In genomic region chr7:12250232-12250631, GRCh38 we compare ENCODE assay signal across 23 cellular contexts. TPM values are rescaled to one million over a fixed set of nuclear protein-coding genes. Genes with fewer than 3 reads are reported as not detected.
DNase-seq lines count a peak whose midpoint lies in the region; ATAC-seq, FAIRE-seq and TF ChIP-seq lines count a peak whose summit lies in the region.
"Had no signal": no experiment of that assay in that cellular context is flagged by ENCODE, and none has a peak within 500 bp of the region (broad histone marks: within the 10 kb centered on the region; RNA-seq: fewer than 3 reads in every experiment).

No MANE protein-coding gene starts in this region.

- peak; percentile 50 for FAIRE-seq in H54 (lab: Jason Lieb, UNC)
- FAIRE-seq: A204.1, GM12878, GM12892, GM18507 had no signal

- intact Hi-C loops in mucosa of descending colon (cut with DNase I, micrococcal nuclease): no loop called here
- intact Hi-C loops in lower leg skin (cut with DNase I; ENCODE audit: low total_unique reads): no loop called here
- intact Hi-C loops in CD14-positive monocyte (cut with micrococcal nuclease): no loop called here

- no peaks in the 10 kb centered on the region for H3K36me3 ChIP-seq in mucosa of descending colon (ENCODE audit: low read depth)
- H3K36me3 ChIP-seq: BLaER1 treated with 17β-estradiol and CSF1 and Interleukin-3, amounts not matched to agents 10 nM and 100 nM had no signal

- H3K9me3 Mint-ChIP-seq in naive thymus-derived CD8-positive, alpha-beta T cell: peaks cover 3 to 36% (median 22%) of the 10 kb centered on the region in 9 donors
- peaks cover 5 to 15% (median 10%) of the 10 kb centered on the region in 7 donors for H3K9me3 Mint-ChIP-seq in CD14-positive monocyte

- H3K4me1 ChIP-seq in mucosa of descending colon (ENCODE audit: low read depth): no peaks in the 10 kb centered on the region
- H3K4me1 ChIP-seq: BLaER1 treated with 17β-estradiol and CSF1 and Interleukin-3, amounts not matched to agents 10 nM and 100 nM had no signal

- peaks cover 0 to 8% (median 0%) of the 10 kb centered on the region in 5 donors for H3K27me3 Mint-ChIP-seq in naive thymus-derived CD8-positive, alpha-beta T cell
- no peaks in the 10 kb centered on the region for H3K27me3 Mint-ChIP-seq in CD14-positive monocyte (ENCODE audit: low read depth in 3 of 3)
- H3K27me3 Mint-ChIP-seq: CD4-positive, alpha-beta memory T cell had no signal

- no peak for DNase-seq in H54 (ENCODE audit: insufficient read length, low spot score)
- DNase-seq in mucosa of descending colon: no peak
- no peak for DNase-seq in lower leg skin (ENCODE audit: low spot score in 2 of 2)
- DNase-seq in naive thymus-derived CD8-positive, alpha-beta T cell: no peak
- DNase-seq in CD14-positive monocyte (ENCODE audit: low spot score): no peak
- DNase-seq: 8988T; ACHN; CD4-positive, alpha-beta memory T cell; CD4-positive, CD25-positive, alpha-beta regulatory T cell; CD8-positive, alpha-beta memory T cell; COR-L47; DMS 273 treated with DMSO at 0.1 percent for 48 hours; DMS153; DMS53; DMS79; DND-41; EL; GDM1 had no signal

- H3K4me1 Mint-ChIP-seq in naive thymus-derived CD8-positive, alpha-beta T cell: peaks cover 0 to 3% (median 1%) of the 10 kb centered on the region in 4 donors
- H3K4me1 Mint-ChIP-seq in CD14-positive monocyte: no peaks in the 10 kb centered on the region
- H3K4me1 Mint-ChIP-seq: CD4-positive, alpha-beta memory T cell; CD8-positive, alpha-beta memory T cell had no signal

- no peaks in the 10 kb centered on the region for H3K9me3 ChIP-seq in mucosa of descending colon

- peaks cover 0 to 28% (median 13%) of the 10 kb centered on the region in 3 donors for H3K36me3 Mint-ChIP-seq in naive thymus-derived CD8-positive, alpha-beta T cell
- H3K36me3 Mint-ChIP-seq in CD14-positive monocyte: no peaks in the 10 kb centered on the region
- H3K36me3 Mint-ChIP-seq: CD4-positive, CD25-positive, alpha-beta regulatory T cell had no signal

- peak; percentile 55 for ATAC-seq in mucosa of descending colon
- no peak for ATAC-seq in naive thymus-derived CD8-positive, alpha-beta T cell
- ATAC-seq: GM12878 had no signal

- POLR2A ChIA-PET in naive thymus-derived CD8-positive, alpha-beta T cell (lab: Charles Lee): no interaction called here

- H3K27ac Mint-ChIP-seq in naive thymus-derived CD8-positive, alpha-beta T cell: no peak overlapping the region
- no peak overlapping the region for H3K27ac Mint-ChIP-seq in CD14-positive monocyte
- H3K27ac Mint-ChIP-seq: CD4-positive, alpha-beta memory T cell; CD4-positive, CD25-positive, alpha-beta regulatory T cell; CD8-positive, alpha-beta memory T cell had no signal

- TF ChIP-seq CTCF in mucosa of descending colon (IDR thresholded peaks at IDR 0.05) (no peak), lower leg skin (IDR thresholded peaks at IDR 0.05) (no peak), CD14-positive monocyte (IDR thresholded peaks at IDR 0.05) (no peak)

- no peak overlapping the region for H3K4me3 Mint-ChIP-seq in naive thymus-derived CD8-positive, alpha-beta T cell
- no peak overlapping the region for H3K4me3 Mint-ChIP-seq in CD14-positive monocyte
- H3K4me3 Mint-ChIP-seq: CD4-positive, alpha-beta memory T cell; CD4-positive, CD25-positive, alpha-beta regulatory T cell; CD8-positive, alpha-beta memory T cell had no signal

- TF ChIP-seq POLR2A in H54 (IDR thresholded peaks at IDR 0.05; ENCODE audit: low read depth, low read length) (no peak), lower leg skin (IDR thresholded peaks at IDR 0.05) (no peak)

- no peak overlapping the region for H3K4me3 ChIP-seq in mucosa of descending colon
- no peak overlapping the region for H3K4me3 ChIP-seq in lower leg skin (ENCODE audit: low read depth, poor library complexity, severe bottlenecking)
- H3K4me3 ChIP-seq: BLaER1 treated with 17β-estradiol and CSF1 and Interleukin-3, amounts not matched to agents 10 nM and 100 nM; GM12878 had no signal

RNA-seq across cellular contexts. Expression of gene TMEM106B, which starts 39.1 kb away (rescaled TPM):
- 10 to 100 TPM; 44.0 to 64.8 (median 60.2) TPM for total RNA-seq in mucosa of descending colon
- 10 to 100 TPM; 41.6 to 49.4 (median 45.4) TPM for total RNA-seq in lower leg skin
- 10 to 100 TPM; 49.3 to 57.6 TPM for total RNA-seq in naive thymus-derived CD8-positive, alpha-beta T cell
- 10 to 100 TPM; 40.9 to 45.6 (median 44.1) TPM for polyA plus RNA-seq in naive thymus-derived CD8-positive, alpha-beta T cell
- 10 to 100 TPM; 11.6 to 17.7 TPM for polyA plus RNA-seq in CD14-positive monocyte
